Comparison of ENCODE assay signal across 18 cellular contexts in genomic region chr4:2809610-2810180, GRCh38. TPM values are rescaled to one million over a fixed set of nuclear protein-coding genes. Genes with fewer than 3 reads are reported as not detected.
DNase-seq lines count a peak whose midpoint lies in the region; ATAC-seq, FAIRE-seq and TF ChIP-seq lines count a peak whose summit lies in the region.
"Had no signal": no experiment of that assay in that cellular context is flagged by ENCODE, and none has a peak within 500 bp of the region (broad histone marks: within the 10 kb centered on the region; RNA-seq: fewer than 3 reads in every experiment).

No MANE protein-coding gene starts in this region.

- no peak for FAIRE-seq in GM19239 (lab: Jason Lieb, UNC)
- FAIRE-seq: kidney had no signal

- peaks cover 17 to 29% of the 10 kb centered on the region in 2 experiments for H3K4me1 Mint-ChIP-seq in H9
- peaks cover 36% of the 10 kb centered on the region for H3K4me1 Mint-ChIP-seq in activated T-helper 1 cell treated with anti-CD3 and anti-CD28 coated beads, Interleukin-12 subunit alpha, Interleukin-12 subunit beta, Interleukin-2, Interleukin-4 antibody, amounts not matched to agents 30 ng/mL and 10 ng/mL and 1 ng/mL, durations not matched to agents 14 hours and 24 hours and 36 hours (ENCODE audit: low read depth)
- peaks cover 35% of the 10 kb centered on the region for H3K4me1 Mint-ChIP-seq in activated T-helper 17 cell treated with anti-CD3 and anti-CD28 coated beads, Interleukin-2, amount 50 U/mL, for 72 hours

- H3K9me3 Mint-ChIP-seq in H9, result no peaks in the 10 kb centered on the region
- no peaks in the 10 kb centered on the region for H3K9me3 Mint-ChIP-seq in activated T-helper 1 cell treated with anti-CD3 and anti-CD28 coated beads, Interleukin-12 subunit alpha, Interleukin-12 subunit beta, Interleukin-2, Interleukin-4 antibody, amounts not matched to agents 30 ng/mL and 10 ng/mL and 1 ng/mL, durations not matched to agents 14 hours and 24 hours and 36 hours
- no peaks in the 10 kb centered on the region for H3K9me3 Mint-ChIP-seq in activated T-helper 17 cell treated with anti-CD3 and anti-CD28 coated beads, Interleukin-2, amount 50 U/mL, for 72 hours
- H3K9me3 Mint-ChIP-seq: T-cell had no signal

- no peak overlapping the region for H2BK15ac ChIP-seq in H9 (ENCODE audit: low read depth, low read length)
- no peak overlapping the region for H2BK15ac ChIP-seq in mesenchymal stem cell (ENCODE audit: low read depth, poor library complexity, severe bottlenecking)

- H3K4me1 ChIP-seq in H9 (ENCODE audit: insufficient read depth, low read length) (peaks cover 4% of the 10 kb centered on the region), mesenchymal stem cell (ENCODE audit: control insufficient read depth, insufficient read depth, low read depth, low read length) (peaks cover 72% of the 10 kb centered on the region)

- no peak overlapping the region for H3K23ac ChIP-seq in H9 (ENCODE audit: insufficient read length, low read depth, low read length)
- no peak overlapping the region for H3K23ac ChIP-seq in mesenchymal stem cell (ENCODE audit: low read length in 2 of 2)

- H2BK12ac ChIP-seq in H9 (ENCODE audit: insufficient read length, low read depth, low read length) (no peak overlapping the region), mesenchymal stem cell (ENCODE audit: low read length in 2 of 2) (no peak overlapping the region)

- H3K4ac ChIP-seq in H9 (ENCODE audit: low read depth, low read length) (no peak overlapping the region), mesenchymal stem cell (ENCODE audit: low read depth in 1 of 2, low read length in 2 of 2) (no peak overlapping the region)

- H3K79me1 ChIP-seq in H9 (ENCODE audit: insufficient read depth, low read depth, low read length, poor library complexity, severe bottlenecking) (no peaks in the 10 kb centered on the region), mesenchymal stem cell (replicated peaks; ENCODE audit: low read length, poor library complexity, severe bottlenecking) (peaks cover 23% of the 10 kb centered on the region)

- H2AK5ac ChIP-seq in H9 (ENCODE audit: insufficient read length, low read length) (no peak overlapping the region), mesenchymal stem cell (ENCODE audit: low read length, severe bottlenecking) (no peak overlapping the region)

- H4K8ac ChIP-seq in H9 (replicated peaks; ENCODE audit: insufficient read length, low read depth, low read length) (no peak overlapping the region), mesenchymal stem cell (ENCODE audit: low read length) (no peak overlapping the region)

- no peaks in the 10 kb centered on the region for H3K9me3 ChIP-seq in H9 (ENCODE audit: control insufficient read depth, low read depth, low read length)
- H3K9me3 ChIP-seq in mesenchymal stem cell (ENCODE audit: control insufficient read depth, low read length), result no peaks in the 10 kb centered on the region
- H3K9me3 ChIP-seq: psoas muscle had no signal

- H3T11ph ChIP-seq in H9 (ENCODE audit: low read length), result no peak overlapping the region

- H4K20me1 ChIP-seq in H9 (ENCODE audit: control insufficient read depth, insufficient read depth, insufficient read length), result peaks cover 5% of the 10 kb centered on the region

- H3K4me3 Mint-ChIP-seq in H9, result no peak overlapping the region
- H3K4me3 Mint-ChIP-seq in activated T-helper 1 cell treated with anti-CD3 and anti-CD28 coated beads, Interleukin-12 subunit alpha, Interleukin-12 subunit beta, Interleukin-2, Interleukin-4 antibody, amounts not matched to agents 30 ng/mL and 10 ng/mL and 1 ng/mL, durations not matched to agents 14 hours and 24 hours and 36 hours, result no peak overlapping the region
- no peak overlapping the region for H3K4me3 Mint-ChIP-seq in activated T-helper 17 cell treated with anti-CD3 and anti-CD28 coated beads, Interleukin-2, amount 50 U/mL, for 72 hours

- TF ChIP-seq CTCF in H9 (conservative IDR thresholded peaks at IDR 0.05), result no peak

- H2BK5ac ChIP-seq in H9 (ENCODE audit: insufficient read length, low read length) (no peak overlapping the region), mesenchymal stem cell (ENCODE audit: low read depth, low read length, poor library complexity, severe bottlenecking) (no peak overlapping the region)

- H2AFZ ChIP-seq in H9 (ENCODE audit: low read length) (no peak overlapping the region), mesenchymal stem cell (ENCODE audit: low read depth, low read length) (no peak overlapping the region)
- H2AFZ ChIP-seq: hepatocyte had no signal

- H2BK120ac ChIP-seq in H9 (ENCODE audit: low read depth, low read length, poor library complexity, severe bottlenecking) (no peak overlapping the region), mesenchymal stem cell (ENCODE audit: low read depth, low read length) (no peak overlapping the region)

- H3K18ac ChIP-seq in H9 (ENCODE audit: insufficient read length, low read depth, low read length) (no peak overlapping the region), mesenchymal stem cell (ENCODE audit: low read depth in 1 of 2, low read length in 2 of 2) (no peak overlapping the region)

- no peak overlapping the region for H2BK20ac ChIP-seq in H9 (ENCODE audit: low read depth, low read length, poor library complexity, severe bottlenecking)

- H4K5ac ChIP-seq in H9 (ENCODE audit: insufficient read length, low read depth, low read length), result no peak overlapping the region

- DNase-seq in A172 (ENCODE audit: low spot score) (peak; percentile 25), H9 (no peak), mesenchymal stem cell (no peak), GM19239 (ENCODE audit: insufficient read length, low spot score) (no peak), NCI-H1930 (lab: John Stamatoyannopoulos, UW) (no peak)
- no peak for DNase-seq in activated T-helper 1 cell treated with anti-CD3 and anti-CD28 coated beads, Interleukin-12 subunit alpha, Interleukin-12 subunit beta, Interleukin-2, Interleukin-4 antibody, amounts not matched to agents 30 ng/mL and 10 ng/mL and 1 ng/mL, durations not matched to agents 14 hours and 24 hours and 36 hours (ENCODE audit: low spot score)
- no peak for DNase-seq in stimulated activated CD4-positive, alpha-beta T cell treated with anti-CD3 and anti-CD28 coated beads, Interleukin-2, amount 100 ng/mL, for 24 hours
- DNase-seq: activated CD4-positive, CD25-positive, alpha-beta regulatory T cell; DMS 273 treated with DMSO at 0.1 percent for 48 hours; kidney; NCI-H774; psoas muscle; RPMI8226; stimulated activated CD4-positive, alpha-beta T cell treated with anti-CD3 and anti-CD28 coated beads, Interleukin-15, amount 100 ng/mL, for 24 hours; T-cell had no signal

- H4K91ac ChIP-seq in H9 (ENCODE audit: insufficient read length, low read depth, low read length) (no peak overlapping the region), mesenchymal stem cell (ENCODE audit: low read length) (peak overlapping the region; percentile 1)

- H3K4me2 ChIP-seq in H9 (ENCODE audit: insufficient read depth, insufficient read length, low read length), result no peak overlapping the region
- H3K4me2 ChIP-seq in mesenchymal stem cell (ENCODE audit: low read length, poor library complexity, severe bottlenecking), result no peak overlapping the region
- H3K4me2 ChIP-seq: hepatocyte had no signal

- no peak overlapping the region for H3K56ac ChIP-seq in H9 (ENCODE audit: insufficient read length, low read depth, low read length)

- H3K4me3 ChIP-seq in mesenchymal stem cell (ENCODE audit: insufficient read depth in 1 of 2, low read depth in 1 of 2, low read length in 2 of 2), result no peak overlapping the region
- H3K4me3 ChIP-seq: cardiac muscle cell, hepatocyte, psoas muscle had no signal

- H3K14ac ChIP-seq in H9 (ENCODE audit: insufficient read depth, low read length) (peak overlapping the region; percentile 3; the same call in 1 of the 2 replicates), mesenchymal stem cell (ENCODE audit: low read length in 2 of 2) (no peak overlapping the region)

- no peaks in the 10 kb centered on the region for H3K79me2 ChIP-seq in H9 (ENCODE audit: insufficient read depth, low read length)

- no peaks in the 10 kb centered on the region; the same call in none of the 2 replicates for H3K27me3 Mint-ChIP-seq in H9 (ENCODE audit: low read depth)
- H3K27me3 Mint-ChIP-seq in activated T-helper 1 cell treated with anti-CD3 and anti-CD28 coated beads, Interleukin-12 subunit alpha, Interleukin-12 subunit beta, Interleukin-2, Interleukin-4 antibody, amounts not matched to agents 30 ng/mL and 10 ng/mL and 1 ng/mL, durations not matched to agents 14 hours and 24 hours and 36 hours (ENCODE audit: insufficient read depth), result no peaks in the 10 kb centered on the region
- no peaks in the 10 kb centered on the region for H3K27me3 Mint-ChIP-seq in activated T-helper 17 cell treated with anti-CD3 and anti-CD28 coated beads, Interleukin-2, amount 50 U/mL, for 72 hours
- H3K27me3 Mint-ChIP-seq: T-cell had no signal

- intact Hi-C loops in activated T-helper 1 cell treated with anti-CD3 and anti-CD28 coated beads, Interleukin-12 subunit alpha, Interleukin-12 subunit beta, Interleukin-2, Interleukin-4 antibody, amounts not matched to agents 30 ng/mL and 10 ng/mL and 1 ng/mL, durations not matched to agents 14 hours and 24 hours and 36 hours (cut with micrococcal nuclease), result no loop called here

- peak overlapping the region in 1 of 3 experiments; percentile 58; a peak in 1 of 7 replicates for H3K27ac Mint-ChIP-seq in H9
- H3K27ac Mint-ChIP-seq in activated T-helper 1 cell treated with anti-CD3 and anti-CD28 coated beads, Interleukin-12 subunit alpha, Interleukin-12 subunit beta, Interleukin-2, Interleukin-4 antibody, amounts not matched to agents 30 ng/mL and 10 ng/mL and 1 ng/mL, durations not matched to agents 14 hours and 24 hours and 36 hours, result peak overlapping the region; percentile 55
- H3K27ac Mint-ChIP-seq in activated T-helper 17 cell treated with anti-CD3 and anti-CD28 coated beads, Interleukin-2, amount 50 U/mL, for 72 hours, result no peak overlapping the region
- H3K27ac Mint-ChIP-seq: T-cell had no signal

- no peak overlapping the region for H3K9ac ChIP-seq in H9 (ENCODE audit: extremely low read depth, insufficient read length, low read length)
- H3K9ac ChIP-seq in mesenchymal stem cell (ENCODE audit: low read length), result no peak overlapping the region

- H3K27ac ChIP-seq in H9 (ENCODE audit: insufficient read length, low read depth, low read length) (no peak overlapping the region), mesenchymal stem cell (ENCODE audit: low read length, poor library complexity, severe bottlenecking) (no peak overlapping the region)
- H3K27ac ChIP-seq: cardiac muscle cell, hepatocyte had no signal

- no peaks in the 10 kb centered on the region for H3K36me3 Mint-ChIP-seq in H9 (ENCODE audit: insufficient read depth in 1 of 3, low read depth in 3 of 3)
- H3K36me3 Mint-ChIP-seq in activated T-helper 1 cell treated with anti-CD3 and anti-CD28 coated beads, Interleukin-12 subunit alpha, Interleukin-12 subunit beta, Interleukin-2, Interleukin-4 antibody, amounts not matched to agents 30 ng/mL and 10 ng/mL and 1 ng/mL, durations not matched to agents 14 hours and 24 hours and 36 hours (ENCODE audit: low read depth), result peaks cover 21% of the 10 kb centered on the region
- H3K36me3 Mint-ChIP-seq in activated T-helper 17 cell treated with anti-CD3 and anti-CD28 coated beads, Interleukin-2, amount 50 U/mL, for 72 hours (ENCODE audit: low read depth), result peaks cover 32% of the 10 kb centered on the region
- H3K36me3 Mint-ChIP-seq: T-cell had no signal

- H3K23me2 ChIP-seq in H9 (ENCODE audit: insufficient read length, low read depth, low read length, poor library complexity, severe bottlenecking), result no peaks in the 10 kb centered on the region

- H3K27me3 ChIP-seq in H9 (ENCODE audit: insufficient read depth, low read length) (no peaks in the 10 kb centered on the region), mesenchymal stem cell (ENCODE audit: control insufficient read depth in 1 of 2, insufficient read depth in 1 of 2, low read length in 2 of 2) (no peaks in the 10 kb centered on the region)
- H3K27me3 ChIP-seq: cardiac muscle cell, hepatocyte had no signal

- no CpG with 5 or more reads among the region's 10 CpGs for WGBS in H9 (ENCODE audit: extremely low coverage, insufficient read length, low lambda C conversion rate)
- WGBS in mesenchymal stem cell, result 77% methylated on average over 10 of the region's 10 CpGs

- H3K36me3 ChIP-seq in mesenchymal stem cell (ENCODE audit: control insufficient read depth in 1 of 2, insufficient read depth in 2 of 2, low read depth in 1 of 2, low read length in 2 of 2), result peaks cover 5 to 53% of the 10 kb centered on the region in 2 experiments
- H3K36me3 ChIP-seq: cardiac muscle cell had no signal

- no peak for ATAC-seq in activated T-helper 17 cell treated with anti-CD3 and anti-CD28 coated beads, Interleukin-2, amount 50 U/mL, for 72 hours (replicated peaks)
- ATAC-seq: psoas muscle, T-cell had no signal

RNA-seq across cellular contexts. Expression of gene SH3BP2, which starts 16.8 kb away (rescaled TPM):
- 37.4 and 56.9 TPM in 2 replicates for total RNA-seq in A172 (2014; rRNA removed; shearing (Covaris generic))
- total RNA-seq in H9 (2021), result 34.1 and 37.6 TPM in 2 replicates
- total RNA-seq in activated T-helper 1 cell treated with anti-CD3 and anti-CD28 coated beads, Interleukin-12 subunit alpha, Interleukin-12 subunit beta, Interleukin-2, Interleukin-4 antibody, amounts not matched to agents 30 ng/mL and 10 ng/mL and 1 ng/mL, durations not matched to agents 14 hours and 24 hours and 36 hours, result 96.7 and 99.7 TPM in 2 replicates
- polyA plus RNA-seq in mesenchymal stem cell (2013, experiment 1 of 2), result 25.7 TPM
- polyA plus RNA-seq in mesenchymal stem cell (2013, experiment 2 of 2), result 26.3 TPM
- 100 to 1,000 TPM in 1 of 2 donors, 10 to 100 TPM in 1; 83.5 to 122 TPM for total RNA-seq in activated T-helper 17 cell treated with anti-CD3 and anti-CD28 coated beads, Interleukin-2, amount 50 U/mL, for 72 hours

RNA-seq across cellular contexts. Expression of gene ADD1, which starts 33.9 kb away (rescaled TPM):
- total RNA-seq in A172 (2014; rRNA removed; shearing (Covaris generic)), result 166 and 199 TPM in 2 replicates
- 163 and 166 TPM in 2 replicates for total RNA-seq in H9 (2021)
- total RNA-seq in activated T-helper 1 cell treated with anti-CD3 and anti-CD28 coated beads, Interleukin-12 subunit alpha, Interleukin-12 subunit beta, Interleukin-2, Interleukin-4 antibody, amounts not matched to agents 30 ng/mL and 10 ng/mL and 1 ng/mL, durations not matched to agents 14 hours and 24 hours and 36 hours, result 200 and 203 TPM in 2 replicates
- polyA plus RNA-seq in mesenchymal stem cell (2013, experiment 1 of 2), result 336 TPM
- 331 TPM for polyA plus RNA-seq in mesenchymal stem cell (2013, experiment 2 of 2)
- total RNA-seq in activated T-helper 17 cell treated with anti-CD3 and anti-CD28 coated beads, Interleukin-2, amount 50 U/mL, for 72 hours, result 100 to 1,000 TPM; 220 to 254 TPM

RNA-seq across cellular contexts. Expression of gene TNIP2, which starts 53.6 kb away (rescaled TPM):
- 67.5 and 74.0 TPM in 2 replicates for total RNA-seq in A172 (2014; rRNA removed; shearing (Covaris generic))
- 42.2 and 44.7 TPM in 2 replicates for total RNA-seq in H9 (2021)
- total RNA-seq in activated T-helper 1 cell treated with anti-CD3 and anti-CD28 coated beads, Interleukin-12 subunit alpha, Interleukin-12 subunit beta, Interleukin-2, Interleukin-4 antibody, amounts not matched to agents 30 ng/mL and 10 ng/mL and 1 ng/mL, durations not matched to agents 14 hours and 24 hours and 36 hours, result 96.2 and 98.6 TPM in 2 replicates
- 26.1 TPM for polyA plus RNA-seq in mesenchymal stem cell (2013, experiment 1 of 2)
- 25.8 TPM for polyA plus RNA-seq in mesenchymal stem cell (2013, experiment 2 of 2)
- 100 to 1,000 TPM in 1 of 2 donors, 10 to 100 TPM in 1; 80.1 to 110 TPM for total RNA-seq in activated T-helper 17 cell treated with anti-CD3 and anti-CD28 coated beads, Interleukin-2, amount 50 U/mL, for 72 hours
